8 cellular contexts compared by ENCODE assay signal in genomic region chr10:73873843-73874215, GRCh38. TPM values are rescaled to one million over a fixed set of nuclear protein-coding genes. Genes with fewer than 3 reads are reported as not detected.
A peak's percentile ranks its signal among the peaks of the same experiment; 100 is the strongest.
DNase-seq lines count a peak whose midpoint lies in the region; ATAC-seq and TF ChIP-seq lines count a peak whose summit lies in the region.

No MANE protein-coding gene starts in this region.

- H3K36me3 Mint-ChIP-seq in naive B cell, result no peaks in the 10 kb centered on the region

- H3K27ac Mint-ChIP-seq in naive B cell, result no peak overlapping the region

- H3K4me3 ChIP-seq in mammary epithelial cell (replicated peaks in 1 of 3; ENCODE audit: insufficient read depth in 1 of 3, low read depth in 2 of 3, low read length in 3 of 3), result peak overlapping the region; percentile 40 to 78 (median 72)

- DNase-seq in GM13976 (ENCODE audit: low spot score) (peak; percentile 56), mammary epithelial cell (no peak), naive B cell (no peak), NOMO-1 treated with dmso at 0.1 percent for 144 hours (lab: John Stamatoyannopoulos, UW; ENCODE audit: unreplicated experiment) (no peak), anterior cingulate cortex (lab: John Stamatoyannopoulos, UW) (no peak), NCI-H1092 treated with DMSO at 0.1 percent for 48 hours (lab: John Stamatoyannopoulos, UW) (no peak)

- 0% methylated on average over 1 of the region's 39 CpGs for WGBS in mammary epithelial cell (ENCODE audit: low coverage, missing lambda C conversion rate)

- TF ChIP-seq EP300 in Ishikawa (IDR thresholded peaks at IDR 0.05; ENCODE audit: borderline replicate concordance), result no peak

- no peaks in the 10 kb centered on the region for H3K36me3 ChIP-seq in mammary epithelial cell (ENCODE audit: insufficient read depth, low read length)

- ATAC-seq in naive B cell (ENCODE audit: low read depth in 2 of 2) (no peak), HG03108 (IDR thresholded peaks at IDR 0.05; ENCODE audit: unreplicated experiment) (no peak)

- TF ChIP-seq CTCF in GM13976 (IDR thresholded peaks at IDR 0.05; ENCODE audit: borderline replicate concordance, control extremely low read depth, extremely low read depth, insufficient read depth, missing control alignments), result no peak
- TF ChIP-seq CTCF in mammary epithelial cell (conservative IDR thresholded peaks at IDR 0.05 in 1 of 2, IDR thresholded peaks at IDR 0.05 in 1 of 2; ENCODE audit: extremely low read depth in 1 of 2, insufficient read depth in 1 of 2, low read depth in 1 of 2, low read length in 2 of 2), result no peak

- peaks cover 14% of the 10 kb centered on the region for H3K79me2 ChIP-seq in mammary epithelial cell (ENCODE audit: insufficient read depth, low read length)

- intact Hi-C loops in mammary epithelial cell (cut with micrococcal nuclease), result loop anchor here (1.0 kb wide), 1 partner anchor 25 kb away; no protein-coding TSS in a partner anchor

- H3K27ac ChIP-seq in mammary epithelial cell (ENCODE audit: insufficient read depth, low read depth, low read length), result no peak overlapping the region

- H3K4me1 Mint-ChIP-seq in naive B cell, result peaks cover 30 to 57% (median 49%) of the 10 kb centered on the region in 3 donors

- dilution Hi-C loops in mammary epithelial cell (cut with HindIII; ENCODE audit: low sequenced_read_pairs), result no loop called here

- H3K27me3 ChIP-seq in mammary epithelial cell (ENCODE audit: insufficient read depth, low read length), result no peaks in the 10 kb centered on the region

- no peak overlapping the region for H3K9ac ChIP-seq in mammary epithelial cell (ENCODE audit: insufficient read depth, low read length)

- no peaks in the 10 kb centered on the region for H3K9me3 Mint-ChIP-seq in naive B cell

- no peaks in the 10 kb centered on the region for H4K20me1 ChIP-seq in mammary epithelial cell (ENCODE audit: insufficient read depth, low read length)

- no peak for TF ChIP-seq RAD21 in Ishikawa (IDR thresholded peaks at IDR 0.05; ENCODE audit: low read depth)

- in situ Hi-C loops in GM13976 (cut with MboI; ENCODE audit: low sequenced_read_pairs, unreplicated experiment), result no loop called here
- in situ Hi-C loops in mammary epithelial cell (cut with MboI; ENCODE audit: low sequenced_read_pairs in 2 of 2), result no loop called here

- H3K4me1 ChIP-seq in mammary epithelial cell (ENCODE audit: insufficient read depth, low read length), result peaks cover 36% of the 10 kb centered on the region

- peak overlapping the region; percentile 83 for H2AFZ ChIP-seq in mammary epithelial cell (ENCODE audit: low read depth, low read length)

- H3K4me2 ChIP-seq in mammary epithelial cell (ENCODE audit: insufficient read depth, low read depth, low read length), result peak overlapping the region; percentile 75

- BruUV-seq in mammary epithelial cell (replicated peaks; lab: Mats Ljungman, UMichigan), result no TSS peak

- peak overlapping the region in 5 of 8 donors; percentile 51 to 92 (median 83) for H3K4me3 Mint-ChIP-seq in naive B cell

- H3K27me3 Mint-ChIP-seq in naive B cell, result no peaks in the 10 kb centered on the region

- CTCF ChIA-PET in mammary epithelial cell (lab: Charles Lee; ENCODE audit: low non-redundant PET), result no interaction called here

- no peaks in the 10 kb centered on the region for H3K9me3 ChIP-seq in mammary epithelial cell (replicated peaks; ENCODE audit: insufficient read depth, low read length)

TF ChIP-seq in Ishikawa, 13 proteins besides CTCF, POLR2A, EP300 and RAD21:
- TF ChIP-seq USF1 (IDR thresholded peaks at IDR 0.05), result no peak
- no peak for TF ChIP-seq FOXM1 (IDR thresholded peaks at IDR 0.05; ENCODE audit: borderline replicate concordance, low read depth)
- TF ChIP-seq REST (IDR thresholded peaks at IDR 0.05; ENCODE audit: low read depth), result no peak
- TF ChIP-seq ZBTB7A (IDR thresholded peaks at IDR 0.05; ENCODE audit: low read depth), result peak; percentile 75; the same call in 1 of the 2 replicates
TF ChIP-seq in Ishikawa: peak in this region for 1.

RNA-seq across cellular contexts. Expression of gene CAMK2G, which starts 0.5 kb away (rescaled TPM):
- 10 to 100 TPM; 20.1 to 20.2 TPM for total RNA-seq in mammary epithelial cell
- polyA plus RNA-seq in mammary epithelial cell (23.0 TPM), naive B cell (ENCODE audit: low read depth in 6 of 6) (1 to 10 TPM; 1.7 to 5.1 (median 3.6) TPM)
- polyA minus RNA-seq in mammary epithelial cell, result 18.3 TPM

RNA-seq across cellular contexts. Expression of gene PLAU, which starts 37.1 kb away (rescaled TPM):
- total RNA-seq in mammary epithelial cell, result 100 to 1,000 TPM in 1 of 2 donors, 10 to 100 TPM in 1; 85.7 to 712 TPM
- 269 TPM for polyA plus RNA-seq in mammary epithelial cell
- polyA minus RNA-seq in mammary epithelial cell, result 274 TPM
- polyA plus RNA-seq in naive B cell (ENCODE audit: low read depth in 6 of 6), result under 1 TPM in 1 of 6 donors, not detected in 5; 0.12 TPM

Comparison
In these comparisons a context has a peak if more than half of its experiments do, and no peak if none do; other contexts are left out.
1. RNA of gene PLAU, which starts 37.1 kb away (polyA plus RNA-seq): 269 TPM in mammary epithelial cell (single experiment); 0.12 TPM in naive B cell; every median in the first group is over 100 times any median in the second.